In the genomic region with DNA sequence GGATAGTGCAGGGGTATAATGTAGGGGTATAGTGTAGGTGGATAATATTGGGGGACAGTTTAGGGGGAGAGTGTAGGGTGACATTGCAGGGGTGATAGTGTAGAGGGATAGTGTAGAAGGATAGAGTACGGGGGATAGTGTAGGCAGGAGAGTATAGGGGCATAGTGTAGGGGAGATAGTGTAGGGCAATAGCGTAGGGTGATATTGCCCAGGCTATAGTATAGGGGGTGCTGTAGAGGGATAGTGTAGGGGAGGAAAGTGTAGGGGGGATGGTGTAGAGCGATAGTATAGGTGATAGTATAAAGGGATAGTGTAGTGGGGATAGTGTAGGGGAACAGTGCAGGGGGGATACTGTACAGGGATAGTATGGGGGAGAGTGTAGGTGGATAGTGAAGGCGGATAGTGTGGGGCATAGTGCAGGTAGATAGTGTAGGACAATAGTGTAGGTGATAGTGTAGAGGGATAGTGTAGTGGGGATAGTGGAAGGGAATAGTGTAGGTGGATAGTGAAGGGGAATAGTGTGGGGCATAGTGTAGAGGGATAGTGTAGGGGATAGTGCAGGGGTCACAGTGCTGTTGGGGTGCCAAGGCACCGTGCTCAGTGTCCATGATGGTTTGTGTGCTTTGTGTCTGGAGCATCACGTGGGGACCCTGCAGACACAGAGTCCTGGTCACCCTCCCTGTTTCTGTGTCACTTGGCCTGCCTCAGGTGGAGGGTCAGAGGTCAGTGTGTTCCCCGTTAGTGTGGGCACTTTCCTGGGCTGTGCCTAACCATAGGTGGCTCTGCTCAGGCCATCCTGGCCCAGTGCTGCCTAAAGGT, we compare ENCODE assay signal across 19 cellular contexts. TPM values are rescaled to one million over a fixed set of nuclear protein-coding genes. Genes with fewer than 3 reads are reported as not detected.
A peak's percentile ranks its signal among the peaks of the same experiment; 100 is the strongest.
DNase-seq lines count a peak whose midpoint lies in the region; ATAC-seq and TF ChIP-seq lines count a peak whose summit lies in the region.
"Had no signal": no experiment of that assay in that cellular context is flagged by ENCODE, and none has a peak within 500 bp of the region (broad histone marks: within the 10 kb centered on the region; RNA-seq: fewer than 3 reads in every experiment).

No MANE protein-coding gene starts in this region.

- no peak overlapping the region for H2BK12ac ChIP-seq in neuronal stem cell (ENCODE audit: low read length)

- intact Hi-C loops in HCT116 (cut with micrococcal nuclease), result loop anchor here (5.0 to 10.0 kb wide), 2 partner anchors 75 to 307 kb away; no protein-coding TSS in a partner anchor
- intact Hi-C loops in activated T-helper 1 cell treated with anti-CD3 and anti-CD28 coated beads, Interleukin-12 subunit alpha, Interleukin-12 subunit beta, Interleukin-2, Interleukin-4 antibody, amounts not matched to agents 30 ng/mL and 10 ng/mL and 1 ng/mL, durations not matched to agents 14 hours and 24 hours and 36 hours (cut with micrococcal nuclease), result no loop called here

- ATAC-seq in activated CD8-positive, alpha-beta memory T cell treated with anti-CD3 and anti-CD28 coated beads, Interleukin-2, amount 10 ng/mL, durations not matched to agents 7 days and 5 days, result peak; percentile 17
- ATAC-seq in HCT116 (peak; percentile 25; the same call in 1 of the 2 replicates), GM18517 (IDR thresholded peaks at IDR 0.05; ENCODE audit: unreplicated experiment) (no peak), HG02885 (IDR thresholded peaks at IDR 0.05; ENCODE audit: poor library complexity, unreplicated experiment) (no peak)
- ATAC-seq in activated naive CD8-positive, alpha-beta T cell treated with anti-CD3 and anti-CD28 coated beads, Interleukin-2, amount 50 U/mL, for 24 hours, result peak; percentile 16
- ATAC-seq: foreskin keratinocyte had no signal

- RAD21 ChIA-PET in HCT116 (lab: Charles Lee; ENCODE audit: low non-redundant PET in 1 of 2, low total read pairs in 2 of 2, uncharacterized antibody in 2 of 2, unreplicated experiment in 2 of 2), result no interaction called here

- TF ChIP-seq POLR2A in HCT116 (IDR thresholded peaks at IDR 0.05; ENCODE audit: borderline replicate concordance, extremely low read depth, insufficient read depth, insufficient read length), result no peak

- H2AFZ ChIP-seq in HCT116 (ENCODE audit: low read depth, low read length, poor library complexity, severe bottlenecking) (no peak overlapping the region), neuronal stem cell (ENCODE audit: low read length) (no peak overlapping the region)

- DNase-seq in activated CD8-positive, alpha-beta memory T cell treated with anti-CD3 and anti-CD28 coated beads, Interleukin-2, amount 10 ng/mL, durations not matched to agents 7 days and 5 days, result no peak
- no peak for DNase-seq in activated CD8-positive, alpha-beta memory T cell treated with anti-CD3 and anti-CD28 coated beads, Interleukin-2, amount 50 U/mL, for 4 hours
- DNase-seq in HCT116 (ENCODE audit: low read depth, low spot score), result no peak
- no peak for DNase-seq in activated naive CD8-positive, alpha-beta T cell treated with anti-CD3 and anti-CD28 coated beads, Interleukin-2, amount 50 U/mL, for 24 hours
- no peak for DNase-seq in neuronal stem cell (ENCODE audit: low spot score)
- DNase-seq in activated T-helper 1 cell treated with anti-CD3 and anti-CD28 coated beads, Interleukin-12 subunit alpha, Interleukin-12 subunit beta, Interleukin-2, Interleukin-4 antibody, amounts not matched to agents 30 ng/mL and 10 ng/mL and 1 ng/mL, durations not matched to agents 14 hours and 24 hours and 36 hours (ENCODE audit: low spot score), result no peak
- DNase-seq: foreskin keratinocyte, GOT3, hypothalamus, MV-4-11, NCI-H2081, NCI-H524, small intestine, T1000 had no signal

- H3K4me1 ChIP-seq in HCT116 (ENCODE audit: control insufficient read depth in 1 of 2, insufficient read depth in 2 of 2, low read length in 2 of 2), result no peaks in the 10 kb centered on the region; a peak in 1 of 4 replicates
- H3K4me1 ChIP-seq in neuronal stem cell (ENCODE audit: control insufficient read depth in 2 of 2, insufficient read depth in 1 of 2, low read depth in 1 of 2, low read length in 2 of 2), result peaks cover 0 to 12% of the 10 kb centered on the region in 2 donors
- H3K4me1 ChIP-seq: foreskin keratinocyte, prostate gland had no signal

- H3K4me3 ChIP-seq in HCT116 (replicated peaks in 1 of 2; ENCODE audit: low read depth in 1 of 2, low read length in 2 of 2) (no peak overlapping the region), neuronal stem cell (ENCODE audit: low read length in 2 of 2) (no peak overlapping the region)
- H3K4me3 ChIP-seq: prostate gland had no signal

- no peaks in the 10 kb centered on the region for H3K9me2 ChIP-seq in HCT116 (ENCODE audit: insufficient read depth)

- H2AK5ac ChIP-seq in neuronal stem cell (ENCODE audit: low read depth, low read length), result no peak overlapping the region

- no peaks in the 10 kb centered on the region for H3K9me3 Mint-ChIP-seq in activated CD8-positive, alpha-beta memory T cell treated with anti-CD3 and anti-CD28 coated beads, Interleukin-2, amount 10 ng/mL, durations not matched to agents 7 days and 5 days (ENCODE audit: low read depth)
- H3K9me3 Mint-ChIP-seq in activated naive CD8-positive, alpha-beta T cell treated with anti-CD3 and anti-CD28 coated beads, Interleukin-2, amount 50 U/mL, for 24 hours, result no peaks in the 10 kb centered on the region
- H3K9me3 Mint-ChIP-seq in activated T-helper 1 cell treated with anti-CD3 and anti-CD28 coated beads, Interleukin-12 subunit alpha, Interleukin-12 subunit beta, Interleukin-2, Interleukin-4 antibody, amounts not matched to agents 30 ng/mL and 10 ng/mL and 1 ng/mL, durations not matched to agents 14 hours and 24 hours and 36 hours, result no peaks in the 10 kb centered on the region
- H3K9me3 Mint-ChIP-seq: dendritic cell treated with granulocyte-macrophage colony-stimulating factor and Interleukin-4, amounts not matched to agents 40 ng/mL and 50 ng/mL, for 4 days; neural crest cell had no signal

- H3K4me1 Mint-ChIP-seq in activated CD8-positive, alpha-beta memory T cell treated with anti-CD3 and anti-CD28 coated beads, Interleukin-2, amount 10 ng/mL, durations not matched to agents 7 days and 5 days, result no peaks in the 10 kb centered on the region
- H3K4me1 Mint-ChIP-seq in activated naive CD8-positive, alpha-beta T cell treated with anti-CD3 and anti-CD28 coated beads, Interleukin-2, amount 50 U/mL, for 24 hours, result no peaks in the 10 kb centered on the region
- no peaks in the 10 kb centered on the region for H3K4me1 Mint-ChIP-seq in activated T-helper 1 cell treated with anti-CD3 and anti-CD28 coated beads, Interleukin-12 subunit alpha, Interleukin-12 subunit beta, Interleukin-2, Interleukin-4 antibody, amounts not matched to agents 30 ng/mL and 10 ng/mL and 1 ng/mL, durations not matched to agents 14 hours and 24 hours and 36 hours (ENCODE audit: low read depth)
- H3K4me1 Mint-ChIP-seq: neural crest cell had no signal

- peak overlapping the region; percentile 3 for H3K18ac ChIP-seq in neuronal stem cell (ENCODE audit: low read length)

- TF ChIP-seq RAD21 in HCT116 (IDR thresholded peaks at IDR 0.05; ENCODE audit: low read depth), result no peak

- H2BK120ac ChIP-seq in neuronal stem cell (ENCODE audit: low read depth, low read length), result no peak overlapping the region

- H3K23ac ChIP-seq in neuronal stem cell (ENCODE audit: low read depth, low read length, poor library complexity), result no peak overlapping the region

- TF ChIP-seq CTCF in HCT116 (IDR thresholded peaks at IDR 0.05 in 2 of 3, conservative IDR thresholded peaks at IDR 0.05 in 1 of 3; ENCODE audit: borderline replicate concordance in 1 of 3, insufficient read depth in 1 of 3, low read depth in 2 of 3, low read length in 2 of 3), result 0 out of 6 replicates have a peak, but pooled peaks of 1 of the 3 experiments have one; percentile 3

- H4K8ac ChIP-seq in neuronal stem cell (ENCODE audit: low read depth, low read length), result no peak overlapping the region

- peaks cover 3% of the 10 kb centered on the region for H3K79me1 ChIP-seq in neuronal stem cell (ENCODE audit: low read depth, low read length)

- H3K4ac ChIP-seq in neuronal stem cell (ENCODE audit: low read length), result no peak overlapping the region

- H2BK15ac ChIP-seq in neuronal stem cell (ENCODE audit: low read length), result no peak overlapping the region

- CTCF ChIA-PET in activated CD8-positive, alpha-beta memory T cell treated with anti-CD3 and anti-CD28 coated beads, Interleukin-2, amount 10 ng/mL, durations not matched to agents 7 days and 5 days (lab: Charles Lee), result no interaction called here
- CTCF ChIA-PET in HCT116 (lab: Charles Lee), result no interaction called here

- H3K27ac ChIP-seq in HCT116 (ENCODE audit: low read depth, low read length) (no peak overlapping the region), neuronal stem cell (replicated peaks; ENCODE audit: low read length) (no peak overlapping the region)
- H3K27ac ChIP-seq: foreskin keratinocyte, prostate gland had no signal

- no TSS peak for BruUV-seq in HCT116 (replicated peaks; lab: Mats Ljungman, UMichigan)

- H3K79me2 ChIP-seq in HCT116 (ENCODE audit: insufficient read depth, low read length), result no peaks in the 10 kb centered on the region

- H4K20me1 ChIP-seq in HCT116 (ENCODE audit: insufficient read depth), result no peaks in the 10 kb centered on the region

- H3K36me3 Mint-ChIP-seq in activated CD8-positive, alpha-beta memory T cell treated with anti-CD3 and anti-CD28 coated beads, Interleukin-2, amount 10 ng/mL, durations not matched to agents 7 days and 5 days, result no peaks in the 10 kb centered on the region
- H3K36me3 Mint-ChIP-seq in activated naive CD8-positive, alpha-beta T cell treated with anti-CD3 and anti-CD28 coated beads, Interleukin-2, amount 50 U/mL, for 24 hours (ENCODE audit: low read depth), result no peaks in the 10 kb centered on the region
- H3K36me3 Mint-ChIP-seq in activated T-helper 1 cell treated with anti-CD3 and anti-CD28 coated beads, Interleukin-12 subunit alpha, Interleukin-12 subunit beta, Interleukin-2, Interleukin-4 antibody, amounts not matched to agents 30 ng/mL and 10 ng/mL and 1 ng/mL, durations not matched to agents 14 hours and 24 hours and 36 hours (ENCODE audit: low read depth), result no peaks in the 10 kb centered on the region

- H3K27ac Mint-ChIP-seq in activated CD8-positive, alpha-beta memory T cell treated with anti-CD3 and anti-CD28 coated beads, Interleukin-2, amount 10 ng/mL, durations not matched to agents 7 days and 5 days, result no peak overlapping the region
- no peak overlapping the region for H3K27ac Mint-ChIP-seq in activated naive CD8-positive, alpha-beta T cell treated with anti-CD3 and anti-CD28 coated beads, Interleukin-2, amount 50 U/mL, for 24 hours
- no peak overlapping the region for H3K27ac Mint-ChIP-seq in activated T-helper 1 cell treated with anti-CD3 and anti-CD28 coated beads, Interleukin-12 subunit alpha, Interleukin-12 subunit beta, Interleukin-2, Interleukin-4 antibody, amounts not matched to agents 30 ng/mL and 10 ng/mL and 1 ng/mL, durations not matched to agents 14 hours and 24 hours and 36 hours
- H3K27ac Mint-ChIP-seq: dendritic cell treated with granulocyte-macrophage colony-stimulating factor and Interleukin-4, amounts not matched to agents 40 ng/mL and 50 ng/mL, for 4 days had no signal

- 100% methylated on average over 3 of the region's 7 CpGs for WGBS in neuronal stem cell (ENCODE audit: extremely low coverage in 2 of 2, insufficient read length in 2 of 2, insufficient replicate concordance in 1 of 2), 2 donors

- no peaks in the 10 kb centered on the region for H3K9me3 ChIP-seq in HCT116 (ENCODE audit: control insufficient read depth in 1 of 2, insufficient read depth in 1 of 2, low read depth in 1 of 2, low read length in 2 of 2)
- H3K9me3 ChIP-seq in neuronal stem cell (replicated peaks in 1 of 2; ENCODE audit: control insufficient read depth in 2 of 2, insufficient read depth in 1 of 2, low read depth in 1 of 2, low read length in 2 of 2), result peaks cover 0 to 5% of the 10 kb centered on the region in 2 donors
- H3K9me3 ChIP-seq: prostate gland had no signal

- H4K91ac ChIP-seq in neuronal stem cell (ENCODE audit: low read depth, low read length, poor library complexity), result no peak overlapping the region

- H3K4me3 Mint-ChIP-seq in activated CD8-positive, alpha-beta memory T cell treated with anti-CD3 and anti-CD28 coated beads, Interleukin-2, amount 10 ng/mL, durations not matched to agents 7 days and 5 days, result no peak overlapping the region
- no peak overlapping the region for H3K4me3 Mint-ChIP-seq in activated naive CD8-positive, alpha-beta T cell treated with anti-CD3 and anti-CD28 coated beads, Interleukin-2, amount 50 U/mL, for 24 hours
- H3K4me3 Mint-ChIP-seq in activated T-helper 1 cell treated with anti-CD3 and anti-CD28 coated beads, Interleukin-12 subunit alpha, Interleukin-12 subunit beta, Interleukin-2, Interleukin-4 antibody, amounts not matched to agents 30 ng/mL and 10 ng/mL and 1 ng/mL, durations not matched to agents 14 hours and 24 hours and 36 hours, result no peak overlapping the region
- H3K4me3 Mint-ChIP-seq: dendritic cell treated with granulocyte-macrophage colony-stimulating factor and Interleukin-4, amounts not matched to agents 40 ng/mL and 50 ng/mL, for 4 days; neural crest cell had no signal

- peaks cover 2% of the 10 kb centered on the region for H3K27me3 Mint-ChIP-seq in activated CD8-positive, alpha-beta memory T cell treated with anti-CD3 and anti-CD28 coated beads, Interleukin-2, amount 10 ng/mL, durations not matched to agents 7 days and 5 days
- peaks cover 2% of the 10 kb centered on the region for H3K27me3 Mint-ChIP-seq in activated naive CD8-positive, alpha-beta T cell treated with anti-CD3 and anti-CD28 coated beads, Interleukin-2, amount 50 U/mL, for 24 hours
- H3K27me3 Mint-ChIP-seq in activated T-helper 1 cell treated with anti-CD3 and anti-CD28 coated beads, Interleukin-12 subunit alpha, Interleukin-12 subunit beta, Interleukin-2, Interleukin-4 antibody, amounts not matched to agents 30 ng/mL and 10 ng/mL and 1 ng/mL, durations not matched to agents 14 hours and 24 hours and 36 hours (ENCODE audit: insufficient read depth), result no peaks in the 10 kb centered on the region

- H3K4me2 ChIP-seq in HCT116 (ENCODE audit: low read length) (no peak overlapping the region), neuronal stem cell (ENCODE audit: insufficient read depth, low read length, poor library complexity, severe bottlenecking) (no peak overlapping the region)

- POLR2A ChIA-PET in HCT116 (lab: Charles Lee), result no interaction called here

- no peaks in the 10 kb centered on the region for H3K36me3 ChIP-seq in HCT116 (ENCODE audit: control insufficient read depth in 1 of 2, insufficient read depth in 2 of 2, low read length in 2 of 2)
- H3K36me3 ChIP-seq in neuronal stem cell (replicated peaks in 1 of 2; ENCODE audit: control insufficient read depth in 2 of 2, insufficient read depth in 2 of 2, low read length in 2 of 2), result no peaks in the 10 kb centered on the region
- H3K36me3 ChIP-seq: prostate gland had no signal

- H3K9ac ChIP-seq in HCT116 (ENCODE audit: low read length) (no peak overlapping the region), neuronal stem cell (ENCODE audit: low read depth, low read length, poor library complexity) (no peak overlapping the region)

- no peak overlapping the region for H2BK5ac ChIP-seq in neuronal stem cell (ENCODE audit: low read length)

- H3K14ac ChIP-seq in neuronal stem cell (ENCODE audit: low read length), result no peak overlapping the region

- H3K27me3 ChIP-seq in HCT116 (ENCODE audit: insufficient read depth, low read length) (0 out of 2 replicates have a peak, but pooled peaks cover 2% of the 10 kb centered on the region), neuronal stem cell (ENCODE audit: control insufficient read depth in 3 of 3, insufficient read depth in 3 of 3, low read depth in 1 of 3, low read length in 3 of 3) (peaks cover 3 to 56% (median 52%) of the 10 kb centered on the region in 3 experiments)

RNA-seq across cellular contexts. Expression of a gene that starts 10.5 kb away (rescaled TPM):
- 100 to 1,000 TPM; 313 to 344 TPM for total RNA-seq in activated CD8-positive, alpha-beta memory T cell treated with anti-CD3 and anti-CD28 coated beads, Interleukin-2, amount 10 ng/mL, durations not matched to agents 7 days and 5 days
- 394 TPM for total RNA-seq in HCT116 (2021; ENCODE audit: unreplicated experiment)
- 538 and 832 TPM in 2 replicates for polyA plus RNA-seq in HCT116 (2012)
- 267 TPM for polyA plus RNA-seq in neuronal stem cell (2013, experiment 1 of 2)
- polyA plus RNA-seq in neuronal stem cell (2013, experiment 2 of 2), result 266 TPM
- total RNA-seq in activated T-helper 1 cell treated with anti-CD3 and anti-CD28 coated beads, Interleukin-12 subunit alpha, Interleukin-12 subunit beta, Interleukin-2, Interleukin-4 antibody, amounts not matched to agents 30 ng/mL and 10 ng/mL and 1 ng/mL, durations not matched to agents 14 hours and 24 hours and 36 hours, result 404 TPM in 2 replicates

RNA-seq across cellular contexts. Expression of a gene that starts 31.1 kb away (rescaled TPM):
- 10 to 100 TPM; 24.1 to 27.0 TPM for total RNA-seq in activated CD8-positive, alpha-beta memory T cell treated with anti-CD3 and anti-CD28 coated beads, Interleukin-2, amount 10 ng/mL, durations not matched to agents 7 days and 5 days
- 26.1 TPM for total RNA-seq in HCT116 (2021; ENCODE audit: unreplicated experiment)
- polyA plus RNA-seq in HCT116 (2012), result 19.2 and 19.3 TPM in 2 replicates
- 28.9 TPM for polyA plus RNA-seq in neuronal stem cell (2013, experiment 1 of 2)
- polyA plus RNA-seq in neuronal stem cell (2013, experiment 2 of 2), result 28.4 TPM
- 27.7 and 30.7 TPM in 2 replicates for total RNA-seq in activated T-helper 1 cell treated with anti-CD3 and anti-CD28 coated beads, Interleukin-12 subunit alpha, Interleukin-12 subunit beta, Interleukin-2, Interleukin-4 antibody, amounts not matched to agents 30 ng/mL and 10 ng/mL and 1 ng/mL, durations not matched to agents 14 hours and 24 hours and 36 hours

RNA-seq across cellular contexts. Expression of a gene that starts 37.1 kb away (rescaled TPM):
- 10 to 100 TPM; 51.9 to 56.4 TPM for total RNA-seq in activated CD8-positive, alpha-beta memory T cell treated with anti-CD3 and anti-CD28 coated beads, Interleukin-2, amount 10 ng/mL, durations not matched to agents 7 days and 5 days
- total RNA-seq in HCT116 (2021; ENCODE audit: unreplicated experiment), result 57.1 TPM
- 91.7 and 124 TPM in 2 replicates for polyA plus RNA-seq in HCT116 (2012)
- polyA plus RNA-seq in neuronal stem cell (2013, experiment 1 of 2), result 69.3 TPM
- 63.2 TPM for polyA plus RNA-seq in neuronal stem cell (2013, experiment 2 of 2)
- 53.3 and 61.7 TPM in 2 replicates for total RNA-seq in activated T-helper 1 cell treated with anti-CD3 and anti-CD28 coated beads, Interleukin-12 subunit alpha, Interleukin-12 subunit beta, Interleukin-2, Interleukin-4 antibody, amounts not matched to agents 30 ng/mL and 10 ng/mL and 1 ng/mL, durations not matched to agents 14 hours and 24 hours and 36 hours

Comparison
In these comparisons a context has a peak if more than half of its experiments do, and no peak if none do; other contexts are left out.
1. ATAC-seq: peak in activated CD8-positive, alpha-beta memory T cell treated with anti-CD3 and anti-CD28 coated beads, Interleukin-2, amount 10 ng/mL, durations not matched to agents 7 days and 5 days (single experiment), HCT116 (single experiment) and activated naive CD8-positive, alpha-beta T cell treated with anti-CD3 and anti-CD28 coated beads, Interleukin-2, amount 50 U/mL, for 24 hours (single experiment); none in GM18517 (single experiment) and HG02885 (single experiment).